Comparison of ENCODE assay signal across 16 cellular contexts in the genomic region with DNA sequence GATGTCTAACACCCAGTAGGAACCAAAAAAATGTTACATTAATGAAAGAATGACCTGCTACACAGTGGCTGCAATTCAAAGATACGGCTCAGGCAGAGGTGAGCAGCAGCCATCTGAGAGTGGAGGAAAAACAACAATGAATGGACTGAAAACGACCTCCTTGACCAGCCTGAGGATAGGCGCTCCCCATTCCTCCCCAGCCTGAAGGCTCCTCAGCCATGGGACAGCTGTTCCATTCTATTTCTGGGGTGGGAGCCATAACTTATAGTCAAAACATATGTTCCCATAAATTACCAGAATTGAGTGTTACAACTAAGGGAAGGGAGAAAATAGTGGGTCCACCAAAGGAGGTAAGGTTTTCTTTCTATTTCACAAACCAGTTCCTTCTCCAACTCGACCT. TPM values are rescaled to one million over a fixed set of nuclear protein-coding genes. Genes with fewer than 3 reads are reported as not detected.
DNase-seq lines count a peak whose midpoint lies in the region; ATAC-seq, FAIRE-seq and TF ChIP-seq lines count a peak whose summit lies in the region.
"Had no signal": no experiment of that assay in that cellular context is flagged by ENCODE, and none has a peak within 500 bp of the region (broad histone marks: within the 10 kb centered on the region; RNA-seq: fewer than 3 reads in every experiment).

No MANE protein-coding gene starts in this region.

- H4K20me1 ChIP-seq in DND-41 (ENCODE audit: insufficient read depth, low read length) (peaks cover 74% of the 10 kb centered on the region), astrocyte (ENCODE audit: insufficient read depth, low read length) (peaks cover 56% of the 10 kb centered on the region)

- H3K4me3 Mint-ChIP-seq in activated CD8-positive, alpha-beta T cell treated with anti-CD3 and anti-CD28 coated beads, Interleukin-2, amount 10 ng/mL, durations not matched to agents 7 days and 5 days = peak overlapping the region; percentile 47
- H3K4me3 Mint-ChIP-seq in activated CD8-positive, alpha-beta T cell treated with anti-CD3 and anti-CD28 coated beads for 36 hours = no peak overlapping the region
- H3K4me3 Mint-ChIP-seq in astrocyte (ENCODE audit: unreplicated experiment) = no peak overlapping the region
- peak overlapping the region in 6 of 10 donors; percentile 61 to 80 (median 76) for H3K4me3 Mint-ChIP-seq in naive thymus-derived CD4-positive, alpha-beta T cell

- H3K27ac ChIP-seq in DND-41 (ENCODE audit: low read length) (peak overlapping the region; percentile 57; the same call in 1 of the 2 replicates), astrocyte (ENCODE audit: low read depth, low read length) (no peak overlapping the region)
- H3K27ac ChIP-seq in naive thymus-derived CD4-positive, alpha-beta T cell (ENCODE audit: low read depth, low read length) = peak overlapping the region; percentile 62
- H3K27ac ChIP-seq: uterus had no signal

- H3K9me3 Mint-ChIP-seq in activated CD8-positive, alpha-beta T cell treated with anti-CD3 and anti-CD28 coated beads, Interleukin-2, amount 10 ng/mL, durations not matched to agents 7 days and 5 days (ENCODE audit: insufficient read depth) = no peaks in the 10 kb centered on the region
- H3K9me3 Mint-ChIP-seq in activated CD8-positive, alpha-beta T cell treated with anti-CD3 and anti-CD28 coated beads for 36 hours = no peaks in the 10 kb centered on the region
- H3K9me3 Mint-ChIP-seq in astrocyte (ENCODE audit: unreplicated experiment) = no peaks in the 10 kb centered on the region
- H3K9me3 Mint-ChIP-seq in naive thymus-derived CD4-positive, alpha-beta T cell = no peaks in the 10 kb centered on the region

- peaks cover 45% of the 10 kb centered on the region for H3K36me3 Mint-ChIP-seq in activated CD8-positive, alpha-beta T cell treated with anti-CD3 and anti-CD28 coated beads, Interleukin-2, amount 10 ng/mL, durations not matched to agents 7 days and 5 days (ENCODE audit: low read depth)
- peaks cover 47% of the 10 kb centered on the region for H3K36me3 Mint-ChIP-seq in activated CD8-positive, alpha-beta T cell treated with anti-CD3 and anti-CD28 coated beads for 36 hours (ENCODE audit: low read depth)
- H3K36me3 Mint-ChIP-seq in astrocyte (ENCODE audit: low read depth, unreplicated experiment) = peaks cover 6% of the 10 kb centered on the region
- H3K36me3 Mint-ChIP-seq in naive thymus-derived CD4-positive, alpha-beta T cell = peaks cover 0 to 39% (median 5%) of the 10 kb centered on the region in 5 donors

- POLR2A ChIA-PET in activated CD8-positive, alpha-beta T cell treated with anti-CD3 and anti-CD28 coated beads, Interleukin-2, amount 10 ng/mL, durations not matched to agents 7 days and 5 days (lab: Charles Lee) = interaction anchor here (1.3 kb wide), 1 partner anchor 28 kb away, joined by 5 read pairs; a partner anchor contains a TSS
- POLR2A ChIA-PET in activated CD8-positive, alpha-beta T cell treated with anti-CD3 and anti-CD28 coated beads for 36 hours (lab: Charles Lee) = interaction anchor here (0.6 to 4.2 kb wide), 13 partner anchors 8 to 367 kb away, joined by 3 to 23 read pairs (median 3); no protein-coding TSS in a partner anchor
- POLR2A ChIA-PET in naive thymus-derived CD4-positive, alpha-beta T cell (lab: Charles Lee) = interaction anchor here (1.5 to 1.8 kb wide), 2 partner anchors 18 to 127 kb away, joined by 4 to 6 read pairs; no protein-coding TSS in a partner anchor

- H3K79me2 ChIP-seq in DND-41 (ENCODE audit: insufficient read depth, low read length) (peaks cover 90% of the 10 kb centered on the region), astrocyte (ENCODE audit: insufficient read depth, low read length) (peaks cover 69% of the 10 kb centered on the region)

- FAIRE-seq in astrocyte (lab: Jason Lieb, UNC) = no peak
- FAIRE-seq: keratinocyte had no signal

- no peak for ATAC-seq in activated CD8-positive, alpha-beta T cell treated with anti-CD3 and anti-CD28 coated beads, Interleukin-2, amount 10 ng/mL, durations not matched to agents 7 days and 5 days
- ATAC-seq in activated CD8-positive, alpha-beta T cell treated with anti-CD3 and anti-CD28 coated beads for 36 hours = no peak
- ATAC-seq in DND-41 (ENCODE audit: insufficient read depth, low read depth) = no peak
- no peak for ATAC-seq in naive thymus-derived CD4-positive, alpha-beta T cell
- ATAC-seq: Panc1 had no signal

- H2AFZ ChIP-seq in DND-41 (ENCODE audit: low read depth, low read length) = no peak overlapping the region
- no peak overlapping the region for H2AFZ ChIP-seq in astrocyte (ENCODE audit: low read depth, low read length)

- H3K36me3 ChIP-seq in DND-41 (ENCODE audit: insufficient read depth, low read length) (peaks cover 39% of the 10 kb centered on the region), astrocyte (ENCODE audit: insufficient read depth, low read length) (no peaks in the 10 kb centered on the region)
- peaks cover 0 to 8% (median 0%) of the 10 kb centered on the region in 3 experiments for H3K36me3 ChIP-seq in naive thymus-derived CD4-positive, alpha-beta T cell (ENCODE audit: control insufficient read depth in 2 of 3, insufficient read depth in 3 of 3, low read length in 3 of 3)
- H3K36me3 ChIP-seq: uterus had no signal

- CTCF ChIA-PET in activated CD8-positive, alpha-beta T cell treated with anti-CD3 and anti-CD28 coated beads, Interleukin-2, amount 10 ng/mL, durations not matched to agents 7 days and 5 days (lab: Charles Lee) = interaction anchor here (1.0 to 2.9 kb wide), 5 partner anchors 8 to 197 kb away, joined by 3 to 13 read pairs (median 3); no protein-coding TSS in a partner anchor
- CTCF ChIA-PET in activated CD8-positive, alpha-beta T cell treated with anti-CD3 and anti-CD28 coated beads for 36 hours (lab: Charles Lee) = interaction anchor here (0.8 to 3.6 kb wide), 9 partner anchors 8 to 197 kb away, joined by 3 to 14 read pairs (median 5); no protein-coding TSS in a partner anchor
- CTCF ChIA-PET in naive thymus-derived CD4-positive, alpha-beta T cell (lab: Charles Lee) = interaction anchor here (1.7 to 2.5 kb wide), 2 partner anchors 76 to 93 kb away, joined by 6 to 7 read pairs; no protein-coding TSS in a partner anchor

- TF ChIP-seq CTCF in activated CD8-positive, alpha-beta T cell treated with anti-CD3 and anti-CD28 coated beads for 36 hours (IDR thresholded peaks at IDR 0.05) = no peak
- TF ChIP-seq CTCF in DND-41 (IDR thresholded peaks at IDR 0.05; ENCODE audit: borderline replicate concordance, extremely low read depth, low read length, poor library complexity, severe bottlenecking) (no peak), astrocyte (IDR thresholded peaks at IDR 0.05; ENCODE audit: insufficient read depth, low read depth, low read length) (no peak)

- peaks cover 22% of the 10 kb centered on the region for H3K4me1 Mint-ChIP-seq in activated CD8-positive, alpha-beta T cell treated with anti-CD3 and anti-CD28 coated beads, Interleukin-2, amount 10 ng/mL, durations not matched to agents 7 days and 5 days (ENCODE audit: low read depth)
- H3K4me1 Mint-ChIP-seq in activated CD8-positive, alpha-beta T cell treated with anti-CD3 and anti-CD28 coated beads for 36 hours (ENCODE audit: low read depth) = peaks cover 23% of the 10 kb centered on the region
- H3K4me1 Mint-ChIP-seq in astrocyte (ENCODE audit: low read depth, unreplicated experiment) = peaks cover 41% of the 10 kb centered on the region
- peaks cover 0 to 62% (median 23%) of the 10 kb centered on the region in 7 donors for H3K4me1 Mint-ChIP-seq in naive thymus-derived CD4-positive, alpha-beta T cell

- no peaks in the 10 kb centered on the region for H3K27me3 Mint-ChIP-seq in activated CD8-positive, alpha-beta T cell treated with anti-CD3 and anti-CD28 coated beads, Interleukin-2, amount 10 ng/mL, durations not matched to agents 7 days and 5 days (ENCODE audit: low read depth)
- H3K27me3 Mint-ChIP-seq in activated CD8-positive, alpha-beta T cell treated with anti-CD3 and anti-CD28 coated beads for 36 hours = no peaks in the 10 kb centered on the region
- H3K27me3 Mint-ChIP-seq in astrocyte (ENCODE audit: low read depth, unreplicated experiment) = no peaks in the 10 kb centered on the region
- H3K27me3 Mint-ChIP-seq in naive thymus-derived CD4-positive, alpha-beta T cell = no peaks in the 10 kb centered on the region

- H3K4me2 ChIP-seq in DND-41 (ENCODE audit: insufficient read depth, low read length) (no peak overlapping the region), astrocyte (ENCODE audit: low read length) (peak overlapping the region; percentile 52)

- H3K4me3 ChIP-seq in DND-41 (ENCODE audit: low read depth in 1 of 2, low read length in 2 of 2) (no peak overlapping the region), astrocyte (ENCODE audit: insufficient read depth, low read depth, low read length) (no peak overlapping the region)
- H3K4me3 ChIP-seq in naive thymus-derived CD4-positive, alpha-beta T cell (ENCODE audit: low read length) = no peak overlapping the region
- H3K4me3 ChIP-seq: uterus had no signal

- H3K9ac ChIP-seq in DND-41 (ENCODE audit: low read depth, low read length) (no peak overlapping the region), astrocyte (ENCODE audit: low read length) (no peak overlapping the region)

- H3K27ac Mint-ChIP-seq in activated CD8-positive, alpha-beta T cell treated with anti-CD3 and anti-CD28 coated beads, Interleukin-2, amount 10 ng/mL, durations not matched to agents 7 days and 5 days = no peak overlapping the region
- no peak overlapping the region for H3K27ac Mint-ChIP-seq in activated CD8-positive, alpha-beta T cell treated with anti-CD3 and anti-CD28 coated beads for 36 hours
- no peak overlapping the region for H3K27ac Mint-ChIP-seq in astrocyte (ENCODE audit: unreplicated experiment)
- peak overlapping the region in 2 of 9 donors; percentile 69 to 91 for H3K27ac Mint-ChIP-seq in naive thymus-derived CD4-positive, alpha-beta T cell

- intact Hi-C loops in activated CD8-positive, alpha-beta T cell treated with anti-CD3 and anti-CD28 coated beads for 36 hours (cut with micrococcal nuclease) = no loop called here
- intact Hi-C loops in naive thymus-derived CD4-positive, alpha-beta T cell (cut with micrococcal nuclease) = loop anchor here (1.0 to 10.0 kb wide), 9 partner anchors 9 to 361 kb away; a partner anchor contains a TSS

- H3K27me3 ChIP-seq in DND-41 (ENCODE audit: insufficient read depth, low read length, poor library complexity) = no peaks in the 10 kb centered on the region
- no peaks in the 10 kb centered on the region for H3K27me3 ChIP-seq in astrocyte (ENCODE audit: insufficient read depth, low read length)
- no peaks in the 10 kb centered on the region for H3K27me3 ChIP-seq in naive thymus-derived CD4-positive, alpha-beta T cell (ENCODE audit: control insufficient read depth in 2 of 2, insufficient read depth in 2 of 2, low read length in 2 of 2)
- H3K27me3 ChIP-seq: uterus had no signal

- H3K4me1 ChIP-seq in DND-41 (ENCODE audit: insufficient read depth, low read length) = peaks cover 48% of the 10 kb centered on the region
- H3K4me1 ChIP-seq in astrocyte (ENCODE audit: insufficient read depth, low read length) = peaks cover 42% of the 10 kb centered on the region
- H3K4me1 ChIP-seq in naive thymus-derived CD4-positive, alpha-beta T cell (ENCODE audit: control insufficient read depth in 2 of 2, insufficient read depth in 2 of 2, low read length in 2 of 2) = peaks cover 96 to 99% of the 10 kb centered on the region in 2 donors
- H3K4me1 ChIP-seq: uterus had no signal

- peak; percentile 18 for DNase-seq in activated CD8-positive, alpha-beta T cell treated with anti-CD3 and anti-CD28 coated beads, Interleukin-2, amount 10 ng/mL, durations not matched to agents 7 days and 5 days
- no peak for DNase-seq in activated CD8-positive, alpha-beta T cell treated with anti-CD3 and anti-CD28 coated beads for 36 hours
- DNase-seq in DND-41 = no peak
- no peak for DNase-seq in astrocyte (ENCODE audit: low read depth)
- no peak for DNase-seq in naive thymus-derived CD4-positive, alpha-beta T cell
- no peak for DNase-seq in NCI-H1436 (lab: John Stamatoyannopoulos, UW)
- no peak for DNase-seq in T-helper 9 cell
- DNase-seq in cortex of kidney (lab: John Stamatoyannopoulos, UW) = no peak
- DNase-seq: amygdala; GF-D8; NCI-H748 treated with DMSO at 0.1 percent for 48 hours; posterior cingulate gyrus; stimulated activated CD4-positive, alpha-beta T cell treated with anti-CD3 and anti-CD28 coated beads, Interleukin-12 subunit alpha, Interleukin-12 subunit beta, amount 100 ng/mL, for 4 hours; uterus had no signal

- no peaks in the 10 kb centered on the region for H3K9me3 ChIP-seq in DND-41 (ENCODE audit: insufficient read depth, low read length, severe bottlenecking)
- no peaks in the 10 kb centered on the region for H3K9me3 ChIP-seq in astrocyte (ENCODE audit: insufficient read depth, low read depth, low read length)
- H3K9me3 ChIP-seq in naive thymus-derived CD4-positive, alpha-beta T cell (ENCODE audit: control insufficient read depth in 2 of 3, low read length in 3 of 3) = no peaks in the 10 kb centered on the region
- H3K9me3 ChIP-seq: uterus had no signal

RNA-seq across cellular contexts. Expression of a gene that starts 27.2 kb away (rescaled TPM):
- 100 to 1,000 TPM; 148 to 154 TPM for total RNA-seq in activated CD8-positive, alpha-beta T cell treated with anti-CD3 and anti-CD28 coated beads, Interleukin-2, amount 10 ng/mL, durations not matched to agents 7 days and 5 days
- 100 to 1,000 TPM; 384 to 386 TPM for total RNA-seq in activated CD8-positive, alpha-beta T cell treated with anti-CD3 and anti-CD28 coated beads for 36 hours
- 167 and 168 TPM in 2 replicates for total RNA-seq in astrocyte
- 100 to 1,000 TPM; 200 to 720 (median 447) TPM for total RNA-seq in naive thymus-derived CD4-positive, alpha-beta T cell
- 100 to 1,000 TPM; 226 to 330 TPM for polyA plus RNA-seq in naive thymus-derived CD4-positive, alpha-beta T cell

Comparison
In these comparisons a context has a peak if more than half of its experiments do, and no peak if none do; other contexts are left out.
1. H3K4me3 Mint-ChIP-seq: peak in activated CD8-positive, alpha-beta T cell treated with anti-CD3 and anti-CD28 coated beads, Interleukin-2, amount 10 ng/mL, durations not matched to agents 7 days and 5 days (single experiment) and naive thymus-derived CD4-positive, alpha-beta T cell (6 of 10); none in activated CD8-positive, alpha-beta T cell treated with anti-CD3 and anti-CD28 coated beads for 36 hours (single experiment) and astrocyte (single experiment).